ENCODE assay signal across 1 cellular context in genomic region chr6:79399499-79399898, GRCh38.
TF ChIP-seq lines count a peak whose summit lies in the region.

No MANE protein-coding gene starts in this region.

TF ChIP-seq in HepG2, 621 proteins besides CTCF, POLR2A, EP300 and RAD21 (continued from another document and continues in another):
- TF ChIP-seq, protein P1, sequence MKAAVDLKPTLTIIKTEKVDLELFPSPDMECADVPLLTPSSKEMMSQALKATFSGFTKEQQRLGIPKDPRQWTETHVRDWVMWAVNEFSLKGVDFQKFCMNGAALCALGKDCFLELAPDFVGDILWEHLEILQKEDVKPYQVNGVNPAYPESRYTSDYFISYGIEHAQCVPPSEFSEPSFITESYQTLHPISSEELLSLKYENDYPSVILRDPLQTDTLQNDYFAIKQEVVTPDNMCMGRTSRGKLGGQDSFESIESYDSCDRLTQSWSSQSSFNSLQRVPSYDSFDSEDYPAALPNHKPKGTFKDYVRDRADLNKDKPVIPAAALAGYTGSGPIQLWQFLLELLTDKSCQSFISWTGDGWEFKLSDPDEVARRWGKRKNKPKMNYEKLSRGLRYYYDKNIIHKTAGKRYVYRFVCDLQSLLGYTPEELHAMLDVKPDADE (CRISPR knock-in tag; IDR thresholded peaks at IDR 0.05): no peak
- TF ChIP-seq ZNF713 (CRISPR knock-in tag; IDR thresholded peaks at IDR 0.05): no peak
- TF ChIP-seq AGO2 (optimal IDR thresholded peaks at IDR 0.05; ENCODE audit: low read depth, low read length): no peak
- TF ChIP-seq TERF1 (CRISPR knock-in tag; IDR thresholded peaks at IDR 0.05): no peak
- TF ChIP-seq NFKB2 (CRISPR knock-in tag; IDR thresholded peaks at IDR 0.05; ENCODE audit: borderline replicate concordance): no peak
- no peak for TF ChIP-seq ZFYVE20 (CRISPR knock-in tag; IDR thresholded peaks at IDR 0.05; ENCODE audit: borderline replicate concordance, low read depth)
- TF ChIP-seq, protein P2, sequence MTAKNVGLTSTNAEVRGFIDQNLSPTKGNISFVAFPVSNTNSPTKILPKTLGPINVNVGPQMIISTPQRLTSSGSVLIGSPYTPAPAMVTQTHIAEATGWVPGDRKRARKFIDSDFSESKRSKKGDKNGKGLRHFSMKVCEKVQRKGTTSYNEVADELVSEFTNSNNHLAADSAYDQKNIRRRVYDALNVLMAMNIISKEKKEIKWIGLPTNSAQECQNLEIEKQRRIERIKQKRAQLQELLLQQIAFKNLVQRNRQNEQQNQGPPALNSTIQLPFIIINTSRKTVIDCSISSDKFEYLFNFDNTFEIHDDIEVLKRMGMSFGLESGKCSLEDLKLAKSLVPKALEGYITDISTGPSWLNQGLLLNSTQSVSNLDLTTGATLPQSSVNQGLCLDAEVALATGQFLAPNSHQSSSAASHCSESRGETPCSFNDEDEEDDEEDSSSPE (CRISPR knock-in tag; IDR thresholded peaks at IDR 0.05): no peak
- no peak for TF ChIP-seq ZFP82 (CRISPR knock-in tag; IDR thresholded peaks at IDR 0.05; ENCODE audit: borderline replicate concordance)
- TF ChIP-seq PRDM15 (CRISPR knock-in tag; IDR thresholded peaks at IDR 0.05): no peak
- no peak for TF ChIP-seq RAD51 (IDR thresholded peaks at IDR 0.05; ENCODE audit: borderline replicate concordance)
- no peak for TF ChIP-seq ZNF24 (IDR thresholded peaks at IDR 0.05)
- TF ChIP-seq ATF4 (CRISPR knock-in tag; IDR thresholded peaks at IDR 0.05): no peak
- TF ChIP-seq, protein P3, sequence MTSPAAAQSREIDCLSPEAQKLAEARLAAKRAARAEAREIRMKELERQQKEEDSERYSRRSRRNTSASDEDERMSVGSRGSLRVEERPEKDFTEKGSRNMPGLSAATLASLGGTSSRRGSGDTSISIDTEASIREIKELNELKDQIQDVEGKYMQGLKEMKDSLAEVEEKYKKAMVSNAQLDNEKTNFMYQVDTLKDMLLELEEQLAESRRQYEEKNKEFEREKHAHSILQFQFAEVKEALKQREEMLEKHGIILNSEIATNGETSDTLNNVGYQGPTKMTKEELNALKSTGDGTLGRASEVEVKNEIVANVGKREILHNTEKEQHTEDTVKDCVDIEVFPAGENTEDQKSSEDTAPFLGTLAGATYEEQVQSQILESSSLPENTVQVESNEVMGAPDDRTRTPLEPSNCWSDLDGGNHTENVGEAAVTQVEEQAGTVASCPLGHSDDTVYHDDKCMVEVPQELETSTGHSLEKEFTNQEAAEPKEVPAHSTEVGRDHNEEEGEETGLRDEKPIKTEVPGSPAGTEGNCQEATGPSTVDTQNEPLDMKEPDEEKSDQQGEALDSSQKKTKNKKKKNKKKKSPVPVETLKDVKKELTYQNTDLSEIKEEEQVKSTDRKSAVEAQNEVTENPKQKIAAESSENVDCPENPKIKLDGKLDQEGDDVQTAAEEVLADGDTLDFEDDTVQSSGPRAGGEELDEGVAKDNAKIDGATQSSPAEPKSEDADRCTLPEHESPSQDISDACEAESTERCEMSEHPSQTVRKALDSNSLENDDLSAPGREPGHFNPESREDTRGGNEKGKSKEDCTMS (CRISPR knock-in tag; conservative IDR thresholded peaks at IDR 0.05): no peak
- no peak for TF ChIP-seq ZNF382 (CRISPR knock-in tag; IDR thresholded peaks at IDR 0.05; ENCODE audit: borderline replicate concordance)
- TF ChIP-seq GABPA (IDR thresholded peaks at IDR 0.05; ENCODE audit: low read depth, low read length): no peak
- no peak for TF ChIP-seq GABPA (CRISPR knock-in tag; IDR thresholded peaks at IDR 0.05; ENCODE audit: low read depth)
- TF ChIP-seq KDM5B (CRISPR knock-in tag; IDR thresholded peaks at IDR 0.05; ENCODE audit: borderline replicate concordance): no peak
- TF ChIP-seq, protein P4, sequence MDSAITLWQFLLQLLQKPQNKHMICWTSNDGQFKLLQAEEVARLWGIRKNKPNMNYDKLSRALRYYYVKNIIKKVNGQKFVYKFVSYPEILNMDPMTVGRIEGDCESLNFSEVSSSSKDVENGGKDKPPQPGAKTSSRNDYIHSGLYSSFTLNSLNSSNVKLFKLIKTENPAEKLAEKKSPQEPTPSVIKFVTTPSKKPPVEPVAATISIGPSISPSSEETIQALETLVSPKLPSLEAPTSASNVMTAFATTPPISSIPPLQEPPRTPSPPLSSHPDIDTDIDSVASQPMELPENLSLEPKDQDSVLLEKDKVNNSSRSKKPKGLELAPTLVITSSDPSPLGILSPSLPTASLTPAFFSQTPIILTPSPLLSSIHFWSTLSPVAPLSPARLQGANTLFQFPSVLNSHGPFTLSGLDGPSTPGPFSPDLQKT (CRISPR knock-in tag; IDR thresholded peaks at IDR 0.05; ENCODE audit: borderline replicate concordance): no peak
- TF ChIP-seq, protein P5, sequence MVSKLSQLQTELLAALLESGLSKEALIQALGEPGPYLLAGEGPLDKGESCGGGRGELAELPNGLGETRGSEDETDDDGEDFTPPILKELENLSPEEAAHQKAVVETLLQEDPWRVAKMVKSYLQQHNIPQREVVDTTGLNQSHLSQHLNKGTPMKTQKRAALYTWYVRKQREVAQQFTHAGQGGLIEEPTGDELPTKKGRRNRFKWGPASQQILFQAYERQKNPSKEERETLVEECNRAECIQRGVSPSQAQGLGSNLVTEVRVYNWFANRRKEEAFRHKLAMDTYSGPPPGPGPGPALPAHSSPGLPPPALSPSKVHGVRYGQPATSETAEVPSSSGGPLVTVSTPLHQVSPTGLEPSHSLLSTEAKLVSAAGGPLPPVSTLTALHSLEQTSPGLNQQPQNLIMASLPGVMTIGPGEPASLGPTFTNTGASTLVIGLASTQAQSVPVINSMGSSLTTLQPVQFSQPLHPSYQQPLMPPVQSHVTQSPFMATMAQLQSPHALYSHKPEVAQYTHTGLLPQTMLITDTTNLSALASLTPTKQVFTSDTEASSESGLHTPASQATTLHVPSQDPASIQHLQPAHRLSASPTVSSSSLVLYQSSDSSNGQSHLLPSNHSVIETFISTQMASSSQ (IDR thresholded peaks at IDR 0.05; ENCODE audit: low read depth): no peak
- TF ChIP-seq, protein P5 (CRISPR knock-in tag; IDR thresholded peaks at IDR 0.05; ENCODE audit: borderline replicate concordance): no peak
- no peak for TF ChIP-seq SNAI1 (CRISPR knock-in tag; IDR thresholded peaks at IDR 0.05; ENCODE audit: borderline replicate concordance)
- TF ChIP-seq ZNF747 (CRISPR knock-in tag; IDR thresholded peaks at IDR 0.05; ENCODE audit: borderline replicate concordance): no peak
- no peak for TF ChIP-seq SNAPC2 (CRISPR knock-in tag; IDR thresholded peaks at IDR 0.05)
- no peak for TF ChIP-seq CBX1 (IDR thresholded peaks at IDR 0.05; ENCODE audit: low read depth)
- 0 out of 2 replicates have a peak, but pooled peaks have one; percentile 23 for TF ChIP-seq HOXA3 (CRISPR knock-in tag; IDR thresholded peaks at IDR 0.05)
- no peak for TF ChIP-seq ZBTB10 (CRISPR knock-in tag; IDR thresholded peaks at IDR 0.05; ENCODE audit: borderline replicate concordance)
- TF ChIP-seq SMC3 (IDR thresholded peaks at IDR 0.05; ENCODE audit: low read length): no peak
- TF ChIP-seq ZMYM4 (CRISPR knock-in tag; IDR thresholded peaks at IDR 0.05): peak; percentile 80
- no peak for TF ChIP-seq ZFP62 (CRISPR knock-in tag; IDR thresholded peaks at IDR 0.05)
- TF ChIP-seq ZNF598 (CRISPR knock-in tag; IDR thresholded peaks at IDR 0.05; ENCODE audit: borderline replicate concordance): no peak
- TF ChIP-seq TBX3 (IDR thresholded peaks at IDR 0.05; ENCODE audit: borderline replicate concordance): no peak
- no peak for TF ChIP-seq THRA (CRISPR knock-in tag; IDR thresholded peaks at IDR 0.05; ENCODE audit: borderline replicate concordance)
- TF ChIP-seq ZNF792 (CRISPR knock-in tag; IDR thresholded peaks at IDR 0.05): 0 out of 2 replicates have a peak, but pooled peaks have one; percentile 30
- no peak for TF ChIP-seq IKZF1 (IDR thresholded peaks at IDR 0.05)
- no peak for TF ChIP-seq HINFP (CRISPR knock-in tag; IDR thresholded peaks at IDR 0.05; ENCODE audit: low read depth)
- TF ChIP-seq ZNF30 (CRISPR knock-in tag; IDR thresholded peaks at IDR 0.05): no peak
- no peak for TF ChIP-seq MTF2 (CRISPR knock-in tag; IDR thresholded peaks at IDR 0.05; ENCODE audit: borderline replicate concordance)
